Comparison of ENCODE assay signal across 12 cellular contexts in genomic region chr2:54605836-54606235, GRCh38.
DNase-seq lines count a peak whose midpoint lies in the region; ATAC-seq lines count a peak whose summit lies in the region.
"Had no signal": no experiment of that assay in that cellular context is flagged by ENCODE, and none has a peak within 500 bp of the region (broad histone marks: within the 10 kb centered on the region; RNA-seq: fewer than 3 reads in every experiment).

No MANE protein-coding gene starts in this region.

- DNase-seq in activated naive CD4-positive, alpha-beta T cell treated with anti-CD3 and anti-CD28 coated beads, Interleukin-2, amount 10 ng/mL, durations not matched to agents 7 days and 5 days, result no peak
- DNase-seq in activated naive CD4-positive, alpha-beta T cell treated with anti-CD3 and anti-CD28 coated beads, Interleukin-2, amount 50 U/mL, for 16 hours, result no peak
- no peak for DNase-seq in activated CD8-positive, alpha-beta T cell treated with anti-CD3 and anti-CD28 coated beads, Interleukin-2, amount 10 ng/mL, durations not matched to agents 7 days and 5 days
- DNase-seq in islet precursor cell (peak; percentile 42), DMS153 (lab: John Stamatoyannopoulos, UW) (no peak)
- no peak for DNase-seq in stimulated activated effector memory CD8-positive, alpha-beta T cell treated with anti-CD3 and anti-CD28 coated beads, Interleukin-12 subunit alpha, Interleukin-12 subunit beta, amount 100 ng/mL, for 72 hours (ENCODE audit: low spot score in 2 of 2)
- DNase-seq: PC-3, posterior cingulate gyrus, T1000 had no signal

- POLR2A ChIA-PET in activated CD8-positive, alpha-beta T cell treated with anti-CD3 and anti-CD28 coated beads, Interleukin-2, amount 10 ng/mL, durations not matched to agents 7 days and 5 days (lab: Charles Lee), result interaction anchor here (1.9 to 2.2 kb wide), 2 partner anchors 35 to 46 kb away, joined by 7 to 14 read pairs; no protein-coding TSS in a partner anchor

- CTCF ChIA-PET in activated naive CD4-positive, alpha-beta T cell treated with anti-CD3 and anti-CD28 coated beads, Interleukin-2, amount 10 ng/mL, durations not matched to agents 7 days and 5 days (lab: Charles Lee), result interaction anchor here (1.3 to 1.8 kb wide), 4 partner anchors 15 to 52 kb away, joined by 3 to 17 read pairs (median 4); no protein-coding TSS in a partner anchor
- CTCF ChIA-PET in activated CD8-positive, alpha-beta T cell treated with anti-CD3 and anti-CD28 coated beads, Interleukin-2, amount 10 ng/mL, durations not matched to agents 7 days and 5 days (lab: Charles Lee), result interaction anchor here (0.9 to 6.5 kb wide), 9 partner anchors 9 to 85 kb away, joined by 3 to 41 read pairs (median 5); no protein-coding TSS in a partner anchor

- H3K4me3 Mint-ChIP-seq in activated naive CD4-positive, alpha-beta T cell treated with anti-CD3 and anti-CD28 coated beads, Interleukin-2, amount 10 ng/mL, durations not matched to agents 7 days and 5 days, result peak overlapping the region; percentile 6
- peak overlapping the region; percentile 47 for H3K4me3 Mint-ChIP-seq in activated CD8-positive, alpha-beta T cell treated with anti-CD3 and anti-CD28 coated beads, Interleukin-2, amount 10 ng/mL, durations not matched to agents 7 days and 5 days
- H3K4me3 Mint-ChIP-seq in stimulated activated effector memory CD8-positive, alpha-beta T cell treated with anti-CD3 and anti-CD28 coated beads, Interleukin-12 subunit alpha, Interleukin-12 subunit beta, amount 100 ng/mL, for 72 hours, result no peak overlapping the region
- H3K4me3 Mint-ChIP-seq: dendritic cell treated with granulocyte-macrophage colony-stimulating factor and Interleukin-4, amounts not matched to agents 40 ng/mL and 50 ng/mL, for 4 days had no signal

- H3K4me1 Mint-ChIP-seq in activated naive CD4-positive, alpha-beta T cell treated with anti-CD3 and anti-CD28 coated beads, Interleukin-2, amount 10 ng/mL, durations not matched to agents 7 days and 5 days, result peaks cover 88% of the 10 kb centered on the region
- H3K4me1 Mint-ChIP-seq in activated CD8-positive, alpha-beta T cell treated with anti-CD3 and anti-CD28 coated beads, Interleukin-2, amount 10 ng/mL, durations not matched to agents 7 days and 5 days (ENCODE audit: low read depth), result peaks cover 82% of the 10 kb centered on the region
- peaks cover 77% of the 10 kb centered on the region for H3K4me1 Mint-ChIP-seq in stimulated activated effector memory CD8-positive, alpha-beta T cell treated with anti-CD3 and anti-CD28 coated beads, Interleukin-12 subunit alpha, Interleukin-12 subunit beta, amount 100 ng/mL, for 72 hours

- no peak for ATAC-seq in activated CD8-positive, alpha-beta T cell treated with anti-CD3 and anti-CD28 coated beads, Interleukin-2, amount 10 ng/mL, durations not matched to agents 7 days and 5 days
- no peak for ATAC-seq in stimulated activated effector memory CD8-positive, alpha-beta T cell treated with anti-CD3 and anti-CD28 coated beads, Interleukin-12 subunit alpha, Interleukin-12 subunit beta, amount 100 ng/mL, for 72 hours
- ATAC-seq in GM21786 (IDR thresholded peaks at IDR 0.05; ENCODE audit: unreplicated experiment) (no peak), GM18868 (IDR thresholded peaks at IDR 0.05; ENCODE audit: unreplicated experiment) (no peak)
- ATAC-seq: PC-3 had no signal

- H3K36me3 Mint-ChIP-seq in activated naive CD4-positive, alpha-beta T cell treated with anti-CD3 and anti-CD28 coated beads, Interleukin-2, amount 10 ng/mL, durations not matched to agents 7 days and 5 days, result peaks cover 49% of the 10 kb centered on the region
- H3K36me3 Mint-ChIP-seq in activated CD8-positive, alpha-beta T cell treated with anti-CD3 and anti-CD28 coated beads, Interleukin-2, amount 10 ng/mL, durations not matched to agents 7 days and 5 days (ENCODE audit: low read depth), result peaks cover 39% of the 10 kb centered on the region
- H3K36me3 Mint-ChIP-seq in stimulated activated effector memory CD8-positive, alpha-beta T cell treated with anti-CD3 and anti-CD28 coated beads, Interleukin-12 subunit alpha, Interleukin-12 subunit beta, amount 100 ng/mL, for 72 hours, result no peaks in the 10 kb centered on the region

- H3K9me3 Mint-ChIP-seq in activated naive CD4-positive, alpha-beta T cell treated with anti-CD3 and anti-CD28 coated beads, Interleukin-2, amount 10 ng/mL, durations not matched to agents 7 days and 5 days, result no peaks in the 10 kb centered on the region
- no peaks in the 10 kb centered on the region for H3K9me3 Mint-ChIP-seq in activated CD8-positive, alpha-beta T cell treated with anti-CD3 and anti-CD28 coated beads, Interleukin-2, amount 10 ng/mL, durations not matched to agents 7 days and 5 days (ENCODE audit: insufficient read depth)
- no peaks in the 10 kb centered on the region for H3K9me3 Mint-ChIP-seq in stimulated activated effector memory CD8-positive, alpha-beta T cell treated with anti-CD3 and anti-CD28 coated beads, Interleukin-12 subunit alpha, Interleukin-12 subunit beta, amount 100 ng/mL, for 72 hours
- H3K9me3 Mint-ChIP-seq: dendritic cell treated with granulocyte-macrophage colony-stimulating factor and Interleukin-4, amounts not matched to agents 40 ng/mL and 50 ng/mL, for 4 days had no signal

- H3K27ac Mint-ChIP-seq in activated naive CD4-positive, alpha-beta T cell treated with anti-CD3 and anti-CD28 coated beads, Interleukin-2, amount 10 ng/mL, durations not matched to agents 7 days and 5 days, result peak overlapping the region; percentile 66
- peak overlapping the region; percentile 72 for H3K27ac Mint-ChIP-seq in activated CD8-positive, alpha-beta T cell treated with anti-CD3 and anti-CD28 coated beads, Interleukin-2, amount 10 ng/mL, durations not matched to agents 7 days and 5 days
- peak overlapping the region; percentile 52 for H3K27ac Mint-ChIP-seq in stimulated activated effector memory CD8-positive, alpha-beta T cell treated with anti-CD3 and anti-CD28 coated beads, Interleukin-12 subunit alpha, Interleukin-12 subunit beta, amount 100 ng/mL, for 72 hours
- H3K27ac Mint-ChIP-seq: dendritic cell treated with granulocyte-macrophage colony-stimulating factor and Interleukin-4, amounts not matched to agents 40 ng/mL and 50 ng/mL, for 4 days had no signal

- no peaks in the 10 kb centered on the region for H3K27me3 Mint-ChIP-seq in activated naive CD4-positive, alpha-beta T cell treated with anti-CD3 and anti-CD28 coated beads, Interleukin-2, amount 10 ng/mL, durations not matched to agents 7 days and 5 days
- no peaks in the 10 kb centered on the region for H3K27me3 Mint-ChIP-seq in activated CD8-positive, alpha-beta T cell treated with anti-CD3 and anti-CD28 coated beads, Interleukin-2, amount 10 ng/mL, durations not matched to agents 7 days and 5 days (ENCODE audit: low read depth)
- H3K27me3 Mint-ChIP-seq: dendritic cell treated with granulocyte-macrophage colony-stimulating factor and Interleukin-4, amounts not matched to agents 40 ng/mL and 50 ng/mL, for 4 days had no signal
